13 cellular contexts compared by ENCODE assay signal in genomic region chr14:93787465-93788306, GRCh38. TPM values are rescaled to one million over a fixed set of nuclear protein-coding genes. Genes with fewer than 3 reads are reported as not detected.
A peak's percentile ranks its signal among the peaks of the same experiment; 100 is the strongest.
DNase-seq lines count a peak whose midpoint lies in the region; ATAC-seq, FAIRE-seq and TF ChIP-seq lines count a peak whose summit lies in the region.
"Had no signal": no experiment of that assay in that cellular context is flagged by ENCODE, and none has a peak within 500 bp of the region (broad histone marks: within the 10 kb centered on the region; RNA-seq: fewer than 3 reads in every experiment).

No MANE protein-coding gene starts in this region.

- DNase-seq in HAP-1 (ENCODE audit: low spot score in 2 of 2) (peak; percentile 38 to 70), caudate nucleus (lab: John Stamatoyannopoulos, UW) (peak in 12 of 61 donors; percentile 6 to 49 (median 33)), keratinocyte (ENCODE audit: low read depth, low spot score) (no peak), sigmoid colon (no peak), inferior parietal cortex (ENCODE audit: extremely low spot score) (no peak), MG63 (no peak), NCI-H2196 (lab: John Stamatoyannopoulos, UW; ENCODE audit: unreplicated experiment) (no peak)
- DNase-seq: CD4-positive, alpha-beta T cell; IMR-90; NCI-H2081 treated with DMSO at 0.1 percent for 48 hours had no signal

- H3K4me2 ChIP-seq in keratinocyte (ENCODE audit: control insufficient read depth, extremely low read depth, insufficient read depth, low read depth, low read length) = peak overlapping the region; percentile 62

- H3K36me3 ChIP-seq in HAP-1 (replicated peaks) (no peaks in the 10 kb centered on the region; the same call in 1 of the 2 replicates), keratinocyte (ENCODE audit: control insufficient read depth in 2 of 2, extremely low read depth in 1 of 2, insufficient read depth in 2 of 2, low read length in 2 of 2) (no peaks in the 10 kb centered on the region), sigmoid colon (no peaks in the 10 kb centered on the region), MG63 (no peaks in the 10 kb centered on the region)

- intact Hi-C loops in sigmoid colon (cut with DNase I) = loop anchor here (2.0 to 10.0 kb wide), 3 partner anchors 51 to 583 kb away; partner anchors contain the start of genes GON7 and UBR7

- no peak for TF ChIP-seq EP300 in sigmoid colon (IDR thresholded peaks at IDR 0.05)

- H3K9ac ChIP-seq in keratinocyte (ENCODE audit: control insufficient read depth, extremely low read depth, insufficient read depth, low read length) = no peak overlapping the region

- 15 to 23% methylated on average over 54 of the region's 54 CpGs for WGBS in sigmoid colon, 2 donors

- H3K79me2 ChIP-seq in keratinocyte (ENCODE audit: control insufficient read depth, insufficient read depth, low read length) = no peaks in the 10 kb centered on the region

- H3K9me3 ChIP-seq in HAP-1 = no peaks in the 10 kb centered on the region
- no peaks in the 10 kb centered on the region for H3K9me3 ChIP-seq in keratinocyte (ENCODE audit: control insufficient read depth, low read depth, low read length)
- H3K9me3 ChIP-seq in sigmoid colon = no peaks in the 10 kb centered on the region
- no peaks in the 10 kb centered on the region for H3K9me3 ChIP-seq in MG63

- no peaks in the 10 kb centered on the region for H3K9me1 ChIP-seq in keratinocyte (ENCODE audit: control insufficient read depth, extremely low read depth, insufficient read depth, low read length)

- H3K27me3 ChIP-seq in HAP-1 (ENCODE audit: low read depth) = no peaks in the 10 kb centered on the region
- peaks cover 20% of the 10 kb centered on the region for H3K27me3 ChIP-seq in keratinocyte (ENCODE audit: control insufficient read depth, extremely low read depth, insufficient read depth, low read length)
- no peaks in the 10 kb centered on the region for H3K27me3 ChIP-seq in sigmoid colon
- H3K27me3 ChIP-seq in MG63 = no peaks in the 10 kb centered on the region

- in situ Hi-C loops in HAP-1 (cut with MboI; ENCODE audit: low sequenced_read_pairs) = no loop called here

- no peak for TF ChIP-seq POLR2A in sigmoid colon (IDR thresholded peaks at IDR 0.05)

- H3K4me3 ChIP-seq in HAP-1 (peak overlapping the region; percentile 48), keratinocyte (ENCODE audit: control insufficient read depth in 2 of 3, extremely low read depth in 1 of 3, insufficient read depth in 2 of 3, low read depth in 1 of 3, low read length in 3 of 3) (peak overlapping the region in 1 of 3 experiments; percentile 55), sigmoid colon (peak overlapping the region; percentile 62 to 80 (median 70)), MG63 (no peak overlapping the region)

- peaks cover 16% of the 10 kb centered on the region for H3K4me1 ChIP-seq in HAP-1
- H3K4me1 ChIP-seq in keratinocyte (ENCODE audit: control insufficient read depth, extremely low read depth, insufficient read depth, low read length) = no peaks in the 10 kb centered on the region
- H3K4me1 ChIP-seq in sigmoid colon = peaks cover 0 to 55% (median 37%) of the 10 kb centered on the region in 4 donors

- dilution Hi-C loops in keratinocyte (cut with MboI; ENCODE audit: extremely low pct_ligation_motif_present, low sequenced_read_pairs) = no loop called here

- H3K27ac ChIP-seq in caudate nucleus (ENCODE audit: low read depth, low read length) = peak overlapping the region; percentile 90
- H3K27ac ChIP-seq in keratinocyte (ENCODE audit: control insufficient read depth, insufficient read depth, low read length) = no peak overlapping the region
- peak overlapping the region; percentile 76 to 90 (median 90) for H3K27ac ChIP-seq in sigmoid colon
- H3K27ac ChIP-seq: epithelial cell of prostate had no signal

- ATAC-seq in GM19455 (IDR thresholded peaks at IDR 0.05; ENCODE audit: unreplicated experiment) = no peak

- no peak for TF ChIP-seq CTCF in keratinocyte (optimal IDR thresholded peaks at IDR 0.05 in 1 of 3, IDR thresholded peaks at IDR 0.05 in 1 of 3, conservative IDR thresholded peaks at IDR 0.05 in 1 of 3; ENCODE audit: extremely low read depth in 1 of 3, insufficient read depth in 2 of 3, low read length in 3 of 3)
- TF ChIP-seq CTCF in sigmoid colon (IDR thresholded peaks at IDR 0.05) = no peak

- FAIRE-seq in keratinocyte (lab: Jason Lieb, UNC) = no peak
- FAIRE-seq: RCC 7860 had no signal

- H4K20me1 ChIP-seq in keratinocyte (ENCODE audit: control insufficient read depth, extremely low read depth, insufficient read depth, low read length) = no peaks in the 10 kb centered on the region

- H2AFZ ChIP-seq in keratinocyte (ENCODE audit: control insufficient read depth, low read length) = no peak overlapping the region

RNA-seq across cellular contexts. Expression of gene PRIMA1, which starts 0.6 kb away (rescaled TPM):
- not detected in 3 replicates for polyA plus RNA-seq in keratinocyte
- not detected for polyA plus RNA-seq in keratinocyte (2011; ENCODE audit: low read depth)
- polyA plus RNA-seq in keratinocyte (2011; cell fraction: cytosol; rRNA removed) = not detected in 2 replicates
- not detected in 2 replicates for polyA plus RNA-seq in keratinocyte (2011; cell fraction: nucleus; rRNA removed)
- polyA plus RNA-seq in keratinocyte (2012; ENCODE audit: low replicate concordance) = not detected in 2 replicates
- not detected in 3 replicates for polyA minus RNA-seq in keratinocyte
- not detected for polyA minus RNA-seq in keratinocyte (2011; cell fraction: cytosol; rRNA and poly(A)+ RNA removed)
- polyA minus RNA-seq in keratinocyte (2011; cell fraction: nucleus; rRNA and poly(A)+ RNA removed) = not detected in 2 replicates
- total RNA-seq in sigmoid colon = 10 to 100 TPM in 3 of 4 donors, 1 to 10 TPM in 1; 5.3 to 21.9 (median 12.8) TPM
- polyA plus RNA-seq in sigmoid colon = 1 to 10 TPM in 2 of 3 donors, under 1 TPM in 1; 0.23 to 7.6 (median 1.8) TPM
- not detected in 2 replicates for total RNA-seq in MG63 (2014; rRNA removed; shearing (Covaris generic); ENCODE audit: low replicate concordance)
- total RNA-seq: CD4-positive, alpha-beta T cell; IMR-90 had no signal
- polyA plus RNA-seq: IMR-90 had no signal

Comparison
In these comparisons a context has a peak if more than half of its experiments do, and no peak if none do; other contexts are left out.
1. DNase-seq: peak in HAP-1 (2 of 2); none in keratinocyte (single experiment), sigmoid colon (single experiment), inferior parietal cortex (single experiment), MG63 (single experiment) and NCI-H2196 (single experiment).